ENCODE assay signal across 27 cellular contexts in genomic region chr5:73722224-73722623, GRCh38.
DNase-seq lines count a peak whose midpoint lies in the region; ATAC-seq and TF ChIP-seq lines count a peak whose summit lies in the region.
"Had no signal": no experiment of that assay in that cellular context is flagged by ENCODE, and none has a peak within 500 bp of the region (broad histone marks: within the 10 kb centered on the region; RNA-seq: fewer than 3 reads in every experiment).

No MANE protein-coding gene starts in this region.

- peak; percentile 7 for DNase-seq in Ammon's horn (ENCODE audit: low spot score)
- peak; percentile 25 for DNase-seq in fibroblast of mammary gland (ENCODE audit: low read depth)
- DNase-seq in mesothelial cell of epicardium (ENCODE audit: low spot score in 2 of 2, unreplicated experiment in 2 of 2): no peak
- DNase-seq in activated CD8-positive, alpha-beta memory T cell treated with anti-CD3 and anti-CD28 coated beads, Interleukin-2, amount 10 ng/mL, durations not matched to agents 7 days and 5 days: no peak
- DNase-seq in stimulated activated CD4-positive, alpha-beta T cell treated with anti-CD3 and anti-CD28 coated beads, Interleukin-1b, Interleukin-23, amount 100 ng/mL, for 48 hours: no peak
- DNase-seq in activated T-cell treated with anti-CD3 and anti-CD28 coated beads for 4 hours: no peak
- DNase-seq: activated CD8-positive, alpha-beta T cell treated with anti-CD3 and anti-CD28 coated beads, Interleukin-2, amount 10 ng/mL, durations not matched to agents 7 days and 5 days; activated naive CD4-positive, alpha-beta T cell treated with anti-CD3 and anti-CD28 coated beads, Interleukin-2, amount 10 ng/mL, durations not matched to agents 7 days and 5 days; activated T-cell treated with anti-CD3 and anti-CD28 coated beads, Interleukin-2, amount 50 U/mL, for 24 hours; aorta; CD8-positive, alpha-beta T cell; effector memory CD4-positive, alpha-beta T cell; GF-D8; left ventricle myocardium superior; NCI-H1105 treated with DMSO at 0.1 percent for 48 hours; NCI-H2081 treated with DMSO at 0.1 percent for 48 hours; NCI-H446; OCI-M1; T-helper 9 cell; testis had no signal

- H3K4me3 Mint-ChIP-seq in mesothelial cell of epicardium: no peak overlapping the region
- no peak overlapping the region for H3K4me3 Mint-ChIP-seq in activated CD8-positive, alpha-beta memory T cell treated with anti-CD3 and anti-CD28 coated beads, Interleukin-2, amount 10 ng/mL, durations not matched to agents 7 days and 5 days
- H3K4me3 Mint-ChIP-seq: activated CD8-positive, alpha-beta T cell treated with anti-CD3 and anti-CD28 coated beads, Interleukin-2, amount 10 ng/mL, durations not matched to agents 7 days and 5 days; activated naive CD4-positive, alpha-beta T cell treated with anti-CD3 and anti-CD28 coated beads, Interleukin-2, amount 10 ng/mL, durations not matched to agents 7 days and 5 days; activated T-cell treated with anti-CD3 and anti-CD28 coated beads, Interleukin-2, amount 50 U/mL, for 24 hours; CD8-positive, alpha-beta T cell; neural progenitor cell; stimulated activated effector memory CD8-positive, alpha-beta T cell treated with anti-CD3 and anti-CD28 coated beads, Interleukin-12 subunit alpha, Interleukin-12 subunit beta, amount 100 ng/mL, for 72 hours had no signal

- H3K27me3 Mint-ChIP-seq in mesothelial cell of epicardium (ENCODE audit: low read depth): peaks cover 30% of the 10 kb centered on the region
- peaks cover 14% of the 10 kb centered on the region for H3K27me3 Mint-ChIP-seq in activated CD8-positive, alpha-beta memory T cell treated with anti-CD3 and anti-CD28 coated beads, Interleukin-2, amount 10 ng/mL, durations not matched to agents 7 days and 5 days

- TF ChIP-seq CTCF in fibroblast of mammary gland (conservative IDR thresholded peaks at IDR 0.05; ENCODE audit: control insufficient read depth, insufficient read depth, low read depth, low read length): no peak
- TF ChIP-seq CTCF in mesothelial cell of epicardium (IDR thresholded peaks at IDR 0.05; ENCODE audit: unreplicated experiment): no peak

- H3K36me3 Mint-ChIP-seq in mesothelial cell of epicardium: no peaks in the 10 kb centered on the region
- H3K36me3 Mint-ChIP-seq in activated CD8-positive, alpha-beta memory T cell treated with anti-CD3 and anti-CD28 coated beads, Interleukin-2, amount 10 ng/mL, durations not matched to agents 7 days and 5 days: no peaks in the 10 kb centered on the region
- H3K36me3 Mint-ChIP-seq: activated naive CD4-positive, alpha-beta T cell treated with anti-CD3 and anti-CD28 coated beads, Interleukin-2, amount 10 ng/mL, durations not matched to agents 7 days and 5 days; CD8-positive, alpha-beta T cell; neural progenitor cell; stimulated activated effector memory CD8-positive, alpha-beta T cell treated with anti-CD3 and anti-CD28 coated beads, Interleukin-12 subunit alpha, Interleukin-12 subunit beta, amount 100 ng/mL, for 72 hours had no signal

- peaks cover 20% of the 10 kb centered on the region for H3K4me1 Mint-ChIP-seq in mesothelial cell of epicardium
- H3K4me1 Mint-ChIP-seq in activated CD8-positive, alpha-beta memory T cell treated with anti-CD3 and anti-CD28 coated beads, Interleukin-2, amount 10 ng/mL, durations not matched to agents 7 days and 5 days: no peaks in the 10 kb centered on the region
- H3K4me1 Mint-ChIP-seq: activated naive CD4-positive, alpha-beta T cell treated with anti-CD3 and anti-CD28 coated beads, Interleukin-2, amount 10 ng/mL, durations not matched to agents 7 days and 5 days; neural progenitor cell; stimulated activated effector memory CD8-positive, alpha-beta T cell treated with anti-CD3 and anti-CD28 coated beads, Interleukin-12 subunit alpha, Interleukin-12 subunit beta, amount 100 ng/mL, for 72 hours had no signal

- ATAC-seq in SK-N-SH treated with all-trans-retinoic acid at 6 μM for 48 hours: peak; percentile 73
- ATAC-seq in GM21576 (IDR thresholded peaks at IDR 0.05; ENCODE audit: unreplicated experiment): no peak
- ATAC-seq in activated CD8-positive, alpha-beta memory T cell treated with anti-CD3 and anti-CD28 coated beads, Interleukin-2, amount 10 ng/mL, durations not matched to agents 7 days and 5 days: no peak
- ATAC-seq: activated CD8-positive, alpha-beta T cell treated with anti-CD3 and anti-CD28 coated beads, Interleukin-2, amount 10 ng/mL, durations not matched to agents 7 days and 5 days; CD8-positive, alpha-beta T cell; left ventricle myocardium superior; stimulated activated effector memory CD8-positive, alpha-beta T cell treated with anti-CD3 and anti-CD28 coated beads, Interleukin-12 subunit alpha, Interleukin-12 subunit beta, amount 100 ng/mL, for 72 hours had no signal

- H3K9me3 Mint-ChIP-seq in mesothelial cell of epicardium: no peaks in the 10 kb centered on the region
- no peaks in the 10 kb centered on the region for H3K9me3 Mint-ChIP-seq in activated CD8-positive, alpha-beta memory T cell treated with anti-CD3 and anti-CD28 coated beads, Interleukin-2, amount 10 ng/mL, durations not matched to agents 7 days and 5 days (ENCODE audit: low read depth)
- H3K9me3 Mint-ChIP-seq: activated naive CD4-positive, alpha-beta T cell treated with anti-CD3 and anti-CD28 coated beads, Interleukin-2, amount 10 ng/mL, durations not matched to agents 7 days and 5 days; activated T-cell treated with anti-CD3 and anti-CD28 coated beads, Interleukin-2, amount 50 U/mL, for 24 hours; CD8-positive, alpha-beta T cell; neural progenitor cell; stimulated activated effector memory CD8-positive, alpha-beta T cell treated with anti-CD3 and anti-CD28 coated beads, Interleukin-12 subunit alpha, Interleukin-12 subunit beta, amount 100 ng/mL, for 72 hours had no signal

- CTCF ChIA-PET in activated CD8-positive, alpha-beta memory T cell treated with anti-CD3 and anti-CD28 coated beads, Interleukin-2, amount 10 ng/mL, durations not matched to agents 7 days and 5 days (lab: Charles Lee): no interaction called here

- H3K27ac Mint-ChIP-seq in mesothelial cell of epicardium: peak overlapping the region; percentile 51
- no peak overlapping the region for H3K27ac Mint-ChIP-seq in activated CD8-positive, alpha-beta memory T cell treated with anti-CD3 and anti-CD28 coated beads, Interleukin-2, amount 10 ng/mL, durations not matched to agents 7 days and 5 days
- H3K27ac Mint-ChIP-seq: activated CD8-positive, alpha-beta T cell treated with anti-CD3 and anti-CD28 coated beads, Interleukin-2, amount 10 ng/mL, durations not matched to agents 7 days and 5 days; activated naive CD4-positive, alpha-beta T cell treated with anti-CD3 and anti-CD28 coated beads, Interleukin-2, amount 10 ng/mL, durations not matched to agents 7 days and 5 days; activated T-cell treated with anti-CD3 and anti-CD28 coated beads, Interleukin-2, amount 50 U/mL, for 24 hours; CD8-positive, alpha-beta T cell; neural progenitor cell; stimulated activated effector memory CD8-positive, alpha-beta T cell treated with anti-CD3 and anti-CD28 coated beads, Interleukin-12 subunit alpha, Interleukin-12 subunit beta, amount 100 ng/mL, for 72 hours had no signal

- H3K4me3 ChIP-seq in fibroblast of mammary gland (ENCODE audit: control insufficient read depth, low read depth, low read length): no peak overlapping the region
- H3K4me3 ChIP-seq: esophagus muscularis mucosa, hepatocyte, neural progenitor cell, prostate gland, testis had no signal

TF ChIP-seq in SK-N-SH treated with all-trans-retinoic acid at 6 μM for 48 hours, 23 proteins besides CTCF, POLR2A, EP300 and RAD21:
- TF ChIP-seq SNAI2 (CRISPR knock-in tag; IDR thresholded peaks at IDR 0.05): no peak
- no peak for TF ChIP-seq CREB5 (CRISPR knock-in tag; IDR thresholded peaks at IDR 0.05; ENCODE audit: low read depth)
- TF ChIP-seq ZNF8 (CRISPR knock-in tag; IDR thresholded peaks at IDR 0.05): no peak
- no peak for TF ChIP-seq BACH2 (CRISPR knock-in tag; IDR thresholded peaks at IDR 0.05; ENCODE audit: borderline replicate concordance)
- no peak for TF ChIP-seq CSDC2 (CRISPR knock-in tag; IDR thresholded peaks at IDR 0.05)
- no peak for TF ChIP-seq ZC3H10 (CRISPR knock-in tag; IDR thresholded peaks at IDR 0.05)
- no peak for TF ChIP-seq RARB (CRISPR knock-in tag; IDR thresholded peaks at IDR 0.05)
- TF ChIP-seq TCF4 (CRISPR knock-in tag; IDR thresholded peaks at IDR 0.05; ENCODE audit: borderline replicate concordance): no peak; the same call in 1 of the 2 replicates
- no peak for TF ChIP-seq PPARA (CRISPR knock-in tag; IDR thresholded peaks at IDR 0.05; ENCODE audit: borderline replicate concordance)
- TF ChIP-seq ARNTL (CRISPR knock-in tag; IDR thresholded peaks at IDR 0.05; ENCODE audit: borderline replicate concordance, low read depth): no peak
- TF ChIP-seq ZNF70 (CRISPR knock-in tag; IDR thresholded peaks at IDR 0.05): no peak
- TF ChIP-seq POU6F1 (CRISPR knock-in tag; IDR thresholded peaks at IDR 0.05; ENCODE audit: borderline replicate concordance, low read depth): no peak

Comparison
In these comparisons a context has a peak if more than half of its experiments do, and no peak if none do; other contexts are left out.
1. DNase-seq: peak in Ammon's horn (single experiment) and fibroblast of mammary gland (single experiment); none in mesothelial cell of epicardium (0 of 2), activated CD8-positive, alpha-beta memory T cell treated with anti-CD3 and anti-CD28 coated beads, Interleukin-2, amount 10 ng/mL, durations not matched to agents 7 days and 5 days (single experiment), stimulated activated CD4-positive, alpha-beta T cell treated with anti-CD3 and anti-CD28 coated beads, Interleukin-1b, Interleukin-23, amount 100 ng/mL, for 48 hours (single experiment) and activated T-cell treated with anti-CD3 and anti-CD28 coated beads for 4 hours (single experiment).